17 cellular contexts compared by ENCODE assay signal in genomic region chr5:107026098-107026497, GRCh38.
"Had no signal": no experiment of that assay in that cellular context is flagged by ENCODE, and none has a peak within 500 bp of the region (broad histone marks: within the 10 kb centered on the region; RNA-seq: fewer than 3 reads in every experiment).

No MANE protein-coding gene starts in this region.

- H3K4me1 ChIP-seq: gastroesophageal sphincter, right atrium auricular region, tibial artery, vagina had no signal

- H3K9me3 ChIP-seq: gastroesophageal sphincter, heart right ventricle, right atrium auricular region, tibial artery, vagina had no signal

- FAIRE-seq: TTC549 had no signal

- H3K4me1 Mint-ChIP-seq: activated CD4-positive, alpha-beta T cell treated with anti-CD3 and anti-CD28 coated beads, Interleukin-2, amount 10 ng/mL, durations not matched to agents 7 days and 5 days; nephron progenitor cell; stimulated activated naive B cell treated with anti-CD40 and anti-IgM and Interleukin-4, amounts not matched to agents 10 μg/mL and 1 μg/mL and 100 μg/mL, for 72 hours had no signal

- ATAC-seq: gastroesophageal sphincter; heart right ventricle; stimulated activated naive B cell treated with anti-CD40 and anti-IgM and Interleukin-4, amounts not matched to agents 10 μg/mL and 1 μg/mL and 100 μg/mL, for 72 hours had no signal

- DNase-seq: activated CD4-positive, alpha-beta T cell treated with anti-CD3 and anti-CD28 coated beads, Interleukin-2, amount 10 ng/mL, durations not matched to agents 7 days and 5 days; activated CD4-positive, CD25-positive, alpha-beta regulatory T cell; aorta; cerebellar nuclear complex; effector CD8-positive, alpha-beta T cell; heart right ventricle; nephron progenitor cell; occipital lobe; stimulated activated CD4-positive, alpha-beta T cell treated with anti-CD3 and anti-CD28 coated beads, Interleukin-15, amount 100 ng/mL, for 24 hours; stimulated activated CD4-positive, alpha-beta T cell treated with anti-CD3 and anti-CD28 coated beads, Interleukin-4, amount 100 ng/mL, for 1 hour; stimulated activated naive B cell treated with anti-CD40 and anti-IgM and Interleukin-4, amounts not matched to agents 10 μg/mL and 1 μg/mL and 100 μg/mL, for 72 hours; tibial artery had no signal

- H3K27me3 Mint-ChIP-seq: activated CD4-positive, alpha-beta T cell treated with anti-CD3 and anti-CD28 coated beads, Interleukin-2, amount 10 ng/mL, durations not matched to agents 7 days and 5 days; stimulated activated naive B cell treated with anti-CD40 and anti-IgM and Interleukin-4, amounts not matched to agents 10 μg/mL and 1 μg/mL and 100 μg/mL, for 72 hours had no signal

- H3K36me3 ChIP-seq: gastroesophageal sphincter, heart right ventricle, right atrium auricular region, tibial artery, vagina had no signal

- H3K27me3 ChIP-seq: gastroesophageal sphincter, heart right ventricle, right atrium auricular region, tibial artery, vagina had no signal

- H3K27ac Mint-ChIP-seq: activated CD4-positive, alpha-beta T cell treated with anti-CD3 and anti-CD28 coated beads, Interleukin-2, amount 10 ng/mL, durations not matched to agents 7 days and 5 days; nephron progenitor cell; stimulated activated naive B cell treated with anti-CD40 and anti-IgM and Interleukin-4, amounts not matched to agents 10 μg/mL and 1 μg/mL and 100 μg/mL, for 72 hours had no signal

- H3K4me3 ChIP-seq: gastroesophageal sphincter, heart right ventricle, right atrium auricular region, skin epidermis, tibial artery, vagina had no signal

- H3K36me3 Mint-ChIP-seq: stimulated activated naive B cell treated with anti-CD40 and anti-IgM and Interleukin-4, amounts not matched to agents 10 μg/mL and 1 μg/mL and 100 μg/mL, for 72 hours had no signal

- H3K4me3 Mint-ChIP-seq: activated CD4-positive, alpha-beta T cell treated with anti-CD3 and anti-CD28 coated beads, Interleukin-2, amount 10 ng/mL, durations not matched to agents 7 days and 5 days; nephron progenitor cell; stimulated activated naive B cell treated with anti-CD40 and anti-IgM and Interleukin-4, amounts not matched to agents 10 μg/mL and 1 μg/mL and 100 μg/mL, for 72 hours had no signal

- H3K9me3 Mint-ChIP-seq: activated CD4-positive, alpha-beta T cell treated with anti-CD3 and anti-CD28 coated beads, Interleukin-2, amount 10 ng/mL, durations not matched to agents 7 days and 5 days; nephron progenitor cell; stimulated activated naive B cell treated with anti-CD40 and anti-IgM and Interleukin-4, amounts not matched to agents 10 μg/mL and 1 μg/mL and 100 μg/mL, for 72 hours had no signal

- H3K27ac ChIP-seq: gastroesophageal sphincter, heart right ventricle, right atrium auricular region, skin epidermis, tibial artery, vagina had no signal
